27 cellular contexts compared by ENCODE assay signal in the genomic region with DNA sequence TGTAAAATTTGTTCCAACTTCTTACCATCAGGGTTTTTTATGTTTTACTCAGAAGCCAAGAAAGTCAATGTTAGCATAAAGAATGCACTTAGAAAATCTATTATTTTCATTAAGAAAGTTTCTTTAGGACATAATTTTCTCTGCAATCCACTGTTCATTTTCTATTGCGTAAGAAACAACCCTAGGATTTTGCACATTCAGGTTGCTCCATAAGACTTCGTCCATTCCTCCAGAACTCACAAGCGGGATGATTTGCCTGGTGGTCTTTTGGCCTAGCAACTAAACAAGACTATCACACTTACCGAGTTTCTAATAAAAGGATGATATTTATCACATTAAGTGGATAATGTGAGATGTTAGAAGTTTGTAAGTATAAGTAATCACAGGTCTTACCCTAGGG.
"Had no signal": no experiment of that assay in that cellular context is flagged by ENCODE, and none has a peak within 500 bp of the region (broad histone marks: within the 10 kb centered on the region; RNA-seq: fewer than 3 reads in every experiment).

No MANE protein-coding gene starts in this region.

- ATAC-seq: stimulated activated effector memory CD8-positive, alpha-beta T cell treated with anti-CD3 and anti-CD28 coated beads, Interleukin-12 subunit alpha, Interleukin-12 subunit beta, amount 100 ng/mL, for 72 hours; stimulated activated memory B cell treated with anti-CD40 and anti-IgM and Interleukin-4, amounts not matched to agents 10 μg/mL and 1 μg/mL and 100 μg/mL, for 72 hours; stimulated activated naive B cell treated with anti-CD40 and anti-IgM and Interleukin-4, amounts not matched to agents 10 μg/mL and 1 μg/mL and 100 μg/mL, for 72 hours; stimulated activated naive CD8-positive, alpha-beta T cell treated with anti-CD3 and anti-CD28 coated beads, Interleukin-15, amount 100 ng/mL, for 72 hours; stimulated activated naive CD8-positive, alpha-beta T cell treated with anti-CD3 and anti-CD28 coated beads, Interleukin-15, Interleukin-2, amounts not matched to agents 100 U/mL and 50 U/mL, for 24 hours; upper lobe of right lung had no signal

- H3K27me3 ChIP-seq: stomach, suprapubic skin, testis, thyroid gland, tibial artery, tibial nerve, transverse colon, upper lobe of left lung, upper lobe of right lung, uterus, vagina had no signal

- H3K27ac ChIP-seq: stomach, suprapubic skin, testis, thoracic aorta, thyroid gland, tibial artery, tibial nerve, transverse colon, upper lobe of left lung, upper lobe of right lung, uterus, vagina had no signal

- DNase-seq: stimulated activated CD4-positive, alpha-beta T cell treated with anti-CD3 and anti-CD28 coated beads, Interleukin-2, amount 100 ng/mL, for 48 hours; stimulated activated CD4-positive, alpha-beta T cell treated with anti-CD3 and anti-CD28 coated beads, Interleukin-4, amount 100 ng/mL, for 1 hour; stimulated activated CD4-positive, alpha-beta T cell treated with anti-CD3 and anti-CD28 coated beads, Interleukin-4, amount 100 ng/mL, for 24 hours; stimulated activated CD4-positive, alpha-beta T cell treated with anti-CD3 and anti-CD28 coated beads, Interleukin-4, amount 100 ng/mL, for 4 hours; stimulated activated CD8-positive, alpha-beta memory T cell treated with anti-CD3 and anti-CD28 coated beads, Interleukin-4, amount 100 ng/mL, for 48 hours; stimulated activated naive B cell treated with anti-CD40 and anti-IgM and Interleukin-4, amounts not matched to agents 10 μg/mL and 1 μg/mL and 100 μg/mL, for 72 hours; stimulated activated naive CD4-positive, alpha-beta T cell; stimulated activated naive CD4-positive, alpha-beta T cell treated with Interleukin-2 at 50 U/mL for 16 hours; stimulated activated naive CD8-positive, alpha-beta T cell treated with anti-CD3 and anti-CD28 coated beads, Interleukin-15, amount 100 ng/mL, for 72 hours; stimulated activated naive CD8-positive, alpha-beta T cell treated with anti-CD3 and anti-CD28 coated beads, Interleukin-15, Interleukin-2, amounts not matched to agents 100 U/mL and 50 U/mL, for 24 hours; stomach; substantia nigra; testis; thyroid gland; tibial artery; transverse colon; trophoblast cell; upper lobe of left lung; upper lobe of right lung; uterus had no signal

- H3K9me3 ChIP-seq: stomach, suprapubic skin, testis, thoracic aorta, thyroid gland, tibial artery, tibial nerve, upper lobe of left lung, upper lobe of right lung, uterus, vagina had no signal

- FAIRE-seq: urothelium cell line had no signal

- H3K4me1 ChIP-seq: suprapubic skin, testis, tibial artery, tibial nerve, transverse colon, upper lobe of left lung, upper lobe of right lung, uterus, vagina had no signal

- H3K4me3 ChIP-seq: stomach, suprapubic skin, testis, thoracic aorta, thyroid gland, tibial artery, tibial nerve, transverse colon, upper lobe of left lung, upper lobe of right lung, uterus, vagina had no signal

- H3K36me3 ChIP-seq: stomach, suprapubic skin, thoracic aorta, thyroid gland, tibial artery, tibial nerve, transverse colon, upper lobe of left lung, upper lobe of right lung, uterus, vagina had no signal
